In genomic region chr7:70092314-70093303, GRCh38 we compare ENCODE assay signal across 12 cellular contexts.
A peak's percentile ranks its signal among the peaks of the same experiment; 100 is the strongest.
DNase-seq lines count a peak whose midpoint lies in the region; ATAC-seq and TF ChIP-seq lines count a peak whose summit lies in the region.
"Had no signal": no experiment of that assay in that cellular context is flagged by ENCODE, and none has a peak within 500 bp of the region (broad histone marks: within the 10 kb centered on the region; RNA-seq: fewer than 3 reads in every experiment).

No MANE protein-coding gene starts in this region.

- intact Hi-C loops in A673 (cut with micrococcal nuclease; ENCODE audit: unreplicated experiment): loop anchor here (10.0 kb wide), 1 partner anchor 248 kb away; no protein-coding TSS in a partner anchor
- intact Hi-C loops in aorta (cut with DNase I): no loop called here
- intact Hi-C loops in CD14-positive monocyte (cut with micrococcal nuclease): no loop called here

- peaks cover 1 to 2% of the 10 kb centered on the region in 2 donors for H3K36me3 Mint-ChIP-seq in CD14-positive monocyte

- no peak overlapping the region for H3K27ac ChIP-seq in A673 (ENCODE audit: low read depth, low read length, poor library complexity, severe bottlenecking)
- peak overlapping the region; percentile 64 to 73 for H3K27ac ChIP-seq in SK-N-SH (ENCODE audit: low read depth in 2 of 2, low read length in 1 of 2)
- H3K27ac ChIP-seq in aorta (ENCODE audit: low read depth in 1 of 2, low read length in 2 of 2): no peak overlapping the region
- H3K27ac ChIP-seq: BLaER1, skin epidermis, VCaP had no signal

- H2AFZ ChIP-seq in SK-N-SH (ENCODE audit: low read depth): no peak overlapping the region; the same call in 1 of the 2 replicates

- no peak for ATAC-seq in aorta (ENCODE audit: low FRiP score)
- ATAC-seq in GM18909 (IDR thresholded peaks at IDR 0.05; ENCODE audit: poor library complexity, unreplicated experiment): no peak
- ATAC-seq: stimulated activated naive CD8-positive, alpha-beta T cell treated with anti-CD3 and anti-CD28 coated beads, Interleukin-15, amount 100 ng/mL, for 72 hours had no signal

- H3K9me3 ChIP-seq in A673 (ENCODE audit: low read depth, low read length, poor library complexity, severe bottlenecking) (no peaks in the 10 kb centered on the region), SK-N-SH (no peaks in the 10 kb centered on the region), aorta (ENCODE audit: control insufficient read depth, low read length) (no peaks in the 10 kb centered on the region)

- peak; percentile 82 to 85 for TF ChIP-seq EP300 in SK-N-SH (IDR thresholded peaks at IDR 0.05; ENCODE audit: borderline replicate concordance in 1 of 2, low read depth in 1 of 2, low read length in 1 of 2)

- CTCF ChIA-PET in A673 (lab: Charles Lee) (interaction anchor here (0.7 kb wide), 1 partner anchor 50 kb away, joined by 4 read pairs; no protein-coding TSS in a partner anchor), SK-N-SH (lab: Yijun Ruan, JAX) (interaction anchor here (0.9 to 2.3 kb wide), 12 partner anchors 10 to 606 kb away, joined by 3 to 10 read pairs (median 4); no protein-coding TSS in a partner anchor)

- H3K4me3 Mint-ChIP-seq in CD14-positive monocyte: no peak overlapping the region
- H3K4me3 Mint-ChIP-seq: stimulated activated naive CD8-positive, alpha-beta T cell treated with anti-CD3 and anti-CD28 coated beads, Interleukin-15, amount 100 ng/mL, for 72 hours had no signal

- H4K20me1 ChIP-seq in SK-N-SH (ENCODE audit: insufficient read depth): 0 out of 2 replicates have a peak, but pooled peaks cover 7% of the 10 kb centered on the region

- peaks cover 0 to 7% (median 2%) of the 10 kb centered on the region in 7 donors for H3K9me3 Mint-ChIP-seq in CD14-positive monocyte
- H3K9me3 Mint-ChIP-seq: stimulated activated naive CD8-positive, alpha-beta T cell treated with anti-CD3 and anti-CD28 coated beads, Interleukin-15, amount 100 ng/mL, for 72 hours had no signal

- TF ChIP-seq CTCF in A673 (conservative IDR thresholded peaks at IDR 0.05; ENCODE audit: low read depth, low read length): no peak
- TF ChIP-seq CTCF in SK-N-SH (IDR thresholded peaks at IDR 0.05): no peak
- TF ChIP-seq CTCF in CD14-positive monocyte (IDR thresholded peaks at IDR 0.05): no peak

- BruUV-seq in A673 (replicated peaks; lab: Mats Ljungman, UMichigan): no TSS peak

- peaks cover 0 to 1% (median 0%) of the 10 kb centered on the region in 3 donors for H3K27me3 Mint-ChIP-seq in CD14-positive monocyte (ENCODE audit: low read depth in 3 of 3)
- H3K27me3 Mint-ChIP-seq: stimulated activated naive CD8-positive, alpha-beta T cell treated with anti-CD3 and anti-CD28 coated beads, Interleukin-15, amount 100 ng/mL, for 72 hours had no signal

- H3K36me3 ChIP-seq in A673 (ENCODE audit: insufficient read depth, low read length, poor library complexity, severe bottlenecking): no peaks in the 10 kb centered on the region
- no peaks in the 10 kb centered on the region for H3K36me3 ChIP-seq in SK-N-SH (replicated peaks in 1 of 2; ENCODE audit: control insufficient read depth in 1 of 2, insufficient read depth in 2 of 2, low read length in 1 of 2)
- H3K36me3 ChIP-seq in aorta (ENCODE audit: control insufficient read depth in 1 of 2, insufficient read depth in 2 of 2, low read length in 1 of 2): no peaks in the 10 kb centered on the region

- no peaks in the 10 kb centered on the region for H3K9me2 ChIP-seq in SK-N-SH

- no peak; the same call in none of the 2 replicates for TF ChIP-seq RAD21 in SK-N-SH (IDR thresholded peaks at IDR 0.05; ENCODE audit: low read length)

- H3K4me1 Mint-ChIP-seq in CD14-positive monocyte: no peaks in the 10 kb centered on the region
- H3K4me1 Mint-ChIP-seq: stimulated activated naive CD8-positive, alpha-beta T cell treated with anti-CD3 and anti-CD28 coated beads, Interleukin-15, amount 100 ng/mL, for 72 hours had no signal

- peak overlapping the region; percentile 69 for H3K4me2 ChIP-seq in SK-N-SH
- H3K4me2 ChIP-seq: BLaER1 had no signal

- no peaks in the 10 kb centered on the region for H3K79me2 ChIP-seq in SK-N-SH (ENCODE audit: insufficient read depth)

- 9% methylated on average over 14 of the region's 14 CpGs for WGBS in SK-N-SH (ENCODE audit: low lambda C conversion rate)
- 41 to 54% methylated on average over 14 of the region's 14 CpGs for WGBS in aorta, 2 donors

- H3K4me1 ChIP-seq in A673 (ENCODE audit: insufficient read depth, low read length, poor library complexity, severe bottlenecking): peaks cover 49% of the 10 kb centered on the region
- H3K4me1 ChIP-seq in SK-N-SH (ENCODE audit: control insufficient read depth in 1 of 2, insufficient read depth in 2 of 2, low read depth in 1 of 2, low read length in 1 of 2): peaks cover 21 to 35% of the 10 kb centered on the region in 2 experiments
- H3K4me1 ChIP-seq in aorta (ENCODE audit: control insufficient read depth in 1 of 2, insufficient read depth in 2 of 2, low read length in 2 of 2): no peaks in the 10 kb centered on the region
- H3K4me1 ChIP-seq: BLaER1 had no signal

- peak; percentile 86 for DNase-seq in A673 (ENCODE audit: low spot score)
- peak; percentile 100 for DNase-seq in NCI-H1092 treated with DMSO at 0.1 percent for 48 hours (lab: John Stamatoyannopoulos, UW)
- peak; percentile 70 for DNase-seq in SK-N-SH
- DNase-seq in iris pigment epithelial cell (ENCODE audit: low read depth): peak; percentile 39
- DNase-seq in aorta: no peak
- no peak for DNase-seq in CD14-positive monocyte (ENCODE audit: low spot score)
- no peak for DNase-seq in cortex of kidney (lab: John Stamatoyannopoulos, UW)
- DNase-seq: stimulated activated naive CD8-positive, alpha-beta T cell treated with anti-CD3 and anti-CD28 coated beads, Interleukin-15, amount 100 ng/mL, for 72 hours had no signal

- peaks cover 21% of the 10 kb centered on the region for H3F3A ChIP-seq in SK-N-SH (replicated peaks; ENCODE audit: insufficient read depth)

- no peak overlapping the region for H3K27ac Mint-ChIP-seq in CD14-positive monocyte
- H3K27ac Mint-ChIP-seq: stimulated activated naive CD8-positive, alpha-beta T cell treated with anti-CD3 and anti-CD28 coated beads, Interleukin-15, amount 100 ng/mL, for 72 hours had no signal

- POLR2A ChIA-PET in A673 (lab: Charles Lee; ENCODE audit: low non-redundant PET) (no interaction called here), SK-N-SH (lab: Yijun Ruan, JAX) (interaction anchor here (0.8 to 1.2 kb wide), 2 partner anchors 17 to 21 kb away, joined by 3 read pairs; no protein-coding TSS in a partner anchor)

- peaks cover 43% of the 10 kb centered on the region for H3K27me3 ChIP-seq in A673 (replicated peaks; ENCODE audit: insufficient read depth, low read depth, low read length, poor library complexity)
- no peaks in the 10 kb centered on the region for H3K27me3 ChIP-seq in SK-N-SH (ENCODE audit: insufficient read depth)
- H3K27me3 ChIP-seq in aorta (ENCODE audit: control insufficient read depth in 1 of 2, insufficient read depth in 2 of 2, low read length in 1 of 2): no peaks in the 10 kb centered on the region
- H3K27me3 ChIP-seq: BLaER1 had no signal

- H3K4me3 ChIP-seq in A673 (ENCODE audit: low read depth, low read length, poor library complexity, severe bottlenecking): peak overlapping the region; percentile 21
- H3K4me3 ChIP-seq in SK-N-SH (ENCODE audit: low read depth in 2 of 2, low read length in 1 of 2): peak overlapping the region; percentile 25 to 37
- H3K4me3 ChIP-seq in aorta (ENCODE audit: low read length in 2 of 2): no peak overlapping the region
- H3K4me3 ChIP-seq: BLaER1, skin epidermis had no signal

- peak overlapping the region; percentile 10; the same call in 1 of the 2 replicates for H3K9ac ChIP-seq in SK-N-SH
- H3K9ac ChIP-seq: BLaER1 had no signal

TF ChIP-seq in SK-N-SH, 30 proteins besides CTCF, POLR2A, EP300 and RAD21 (continues in another document):
- TF ChIP-seq POLR2AphosphoS5 (IDR thresholded peaks at IDR 0.05; ENCODE audit: low read depth, low read length) (peak; percentile 77), SMC3 (IDR thresholded peaks at IDR 0.05; ENCODE audit: low read depth, low read length) (no peak), GABPA (IDR thresholded peaks at IDR 0.05; ENCODE audit: low read depth) (no peak), PBX3 (IDR thresholded peaks at IDR 0.05) (peak; percentile 85), ELF1 (IDR thresholded peaks at IDR 0.05) (0 out of 2 replicates have a peak, but pooled peaks have one; percentile 7), MEF2A (IDR thresholded peaks at IDR 0.05; ENCODE audit: borderline replicate concordance, low read depth) (no peak; the same call in 1 of the 2 replicates), USF1 (IDR thresholded peaks at IDR 0.05; ENCODE audit: borderline replicate concordance, low read depth) (no peak), NFIC (IDR thresholded peaks at IDR 0.05; ENCODE audit: borderline replicate concordance) (peak; percentile 98), FOSL2 (IDR thresholded peaks at IDR 0.05; ENCODE audit: borderline replicate concordance, low read depth) (peak; percentile 61; the same call in 1 of the 2 replicates), RCOR1 (IDR thresholded peaks at IDR 0.05; ENCODE audit: low read length) (peak; percentile 90), FOXM1 (IDR thresholded peaks at IDR 0.05; ENCODE audit: low read depth) (peak; percentile 76), TCF12 (IDR thresholded peaks at IDR 0.05) (peak; percentile 92), CHD2 (IDR thresholded peaks at IDR 0.05; ENCODE audit: low read length, partially characterized antibody) (peak; percentile 68), JUND (IDR thresholded peaks at IDR 0.05) (peak; percentile 76; the same call in 1 of the 2 replicates), RFX5 (IDR thresholded peaks at IDR 0.05; ENCODE audit: low read length) (peak; percentile 48; the same call in 1 of the 2 replicates), TAF1 (IDR thresholded peaks at IDR 0.05; ENCODE audit: borderline replicate concordance, low read depth, low read length) (no peak), TEAD4 (IDR thresholded peaks at IDR 0.05; ENCODE audit: borderline replicate concordance, insufficient read depth) (peak; percentile 87)

Comparison
In these comparisons a context has a peak if more than half of its experiments do, and no peak if none do; other contexts are left out.
1. DNase-seq: peak in A673 (single experiment), NCI-H1092 treated with DMSO at 0.1 percent for 48 hours (single experiment), SK-N-SH (single experiment) and iris pigment epithelial cell (single experiment); none in aorta (0 of 2), CD14-positive monocyte (single experiment) and cortex of kidney (single experiment).
2. H3K27ac ChIP-seq: peak in SK-N-SH (2 of 2); none in A673 (single experiment) and aorta (0 of 2).
3. H3K4me3 ChIP-seq: peak in A673 (single experiment) and SK-N-SH (2 of 2); none in aorta (0 of 2).